In the genomic region with DNA sequence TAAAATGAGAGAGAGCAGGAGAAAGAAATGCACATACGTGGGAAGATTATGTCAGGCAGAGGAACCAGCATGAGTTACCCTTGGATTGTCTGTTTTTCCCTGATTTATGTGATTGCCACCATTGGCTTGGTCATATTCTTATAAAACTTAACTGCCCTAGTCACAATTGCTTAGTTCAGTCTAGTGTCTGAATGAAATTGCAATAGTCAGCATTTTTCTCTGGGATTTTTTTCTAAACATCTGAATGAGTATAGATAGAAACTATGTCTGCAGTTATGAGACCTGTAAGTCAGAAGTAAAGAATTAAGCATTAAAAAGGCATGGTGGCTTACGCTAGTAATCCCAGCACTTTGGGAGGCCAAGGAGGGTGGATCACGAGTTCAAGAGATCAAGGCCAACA, we compare ENCODE assay signal across 28 cellular contexts.
"Had no signal": no experiment of that assay in that cellular context is flagged by ENCODE, and none has a peak within 500 bp of the region (broad histone marks: within the 10 kb centered on the region; RNA-seq: fewer than 3 reads in every experiment).

No MANE protein-coding gene starts in this region.

- H2AFZ ChIP-seq: neural progenitor cell had no signal

- DNase-seq: hypothalamus; immature natural killer cell; kidney; left colon; left lung; mesendoderm; naive B cell; natural killer cell; nephron progenitor cell; occipital lobe; stimulated activated CD4-positive, alpha-beta T cell treated with anti-CD3 and anti-CD28 coated beads, Interleukin-12 subunit alpha, Interleukin-12 subunit beta, amount 100 ng/mL, for 4 hours; stimulated activated CD4-positive, alpha-beta T cell treated with anti-CD3 and anti-CD28 coated beads, Interleukin-15, amount 100 ng/mL, for 24 hours; stimulated activated CD4-positive, alpha-beta T cell treated with anti-CD3 and anti-CD28 coated beads, Interleukin-2, amount 100 ng/mL, for 24 hours; stimulated activated CD4-positive, alpha-beta T cell treated with anti-CD3 and anti-CD28 coated beads, Interleukin-4, amount 100 ng/mL, for 1 hour; stimulated activated naive B cell treated with anti-CD40 and anti-IgM and Interleukin-4, amounts not matched to agents 10 μg/mL and 1 μg/mL and 100 μg/mL, for 72 hours; stimulated activated naive CD8-positive, alpha-beta T cell treated with anti-CD3 and anti-CD28 coated beads, Interleukin-15, Interleukin-2, amounts not matched to agents 100 U/mL and 50 U/mL, for 24 hours; stomach; testis; thyroid gland; transverse colon; upper lobe of left lung had no signal

- ATAC-seq: left colon; left lung; natural killer cell; sciatic nerve; stimulated activated naive B cell treated with anti-CD40 and anti-IgM and Interleukin-4, amounts not matched to agents 10 μg/mL and 1 μg/mL and 100 μg/mL, for 72 hours; stimulated activated naive CD8-positive, alpha-beta T cell treated with anti-CD3 and anti-CD28 coated beads, Interleukin-15, Interleukin-2, amounts not matched to agents 100 U/mL and 50 U/mL, for 24 hours had no signal

- H3K4me1 ChIP-seq: left lung, neural progenitor cell, right atrium auricular region, stomach, testis, thyroid gland, transverse colon, upper lobe of left lung, vagina had no signal

- FAIRE-seq: kidney had no signal

- H3K36me3 ChIP-seq: left lung, neural progenitor cell, neutrophil, right atrium auricular region, stomach, thyroid gland, transverse colon, upper lobe of left lung, vagina had no signal

- H3K4me2 ChIP-seq: neural progenitor cell had no signal

- H3K9ac ChIP-seq: neural progenitor cell had no signal

- H3K9me3 ChIP-seq: left lung, neutrophil, right atrium auricular region, stomach, testis, thyroid gland, transverse colon, upper lobe of left lung, vagina had no signal

- H3K27me3 ChIP-seq: left lung, neural progenitor cell, neutrophil, right atrium auricular region, stomach, testis, thyroid gland, transverse colon, upper lobe of left lung, vagina had no signal

- H3K27ac ChIP-seq: left lung, neural progenitor cell, neutrophil, right atrium auricular region, skin epidermis, stomach, testis, thyroid gland, transverse colon, upper lobe of left lung, vagina had no signal

- H3K4me3 ChIP-seq: left lung, lung, neural progenitor cell, right atrium auricular region, skin epidermis, stomach, testis, thyroid gland, transverse colon, upper lobe of left lung, vagina had no signal
